ENCODE assay signal across 8 cellular contexts in genomic region chr17:38427160-38427949, GRCh38. TPM values are rescaled to one million over a fixed set of nuclear protein-coding genes. Genes with fewer than 3 reads are reported as not detected.
DNase-seq lines count a peak whose midpoint lies in the region; ATAC-seq, FAIRE-seq and TF ChIP-seq lines count a peak whose summit lies in the region.

No MANE protein-coding gene starts in this region.

- H3K27ac ChIP-seq in A549 = peak overlapping the region; percentile 77 to 95
- peak overlapping the region; percentile 93 for H3K27ac ChIP-seq in muscle layer of colon (ENCODE audit: low read depth, low read length)

- FAIRE-seq in A549 (lab: Jason Lieb, UNC) = no peak
- FAIRE-seq in GM12891 (lab: Jason Lieb, UNC) = no peak

- H3K4me1 Mint-ChIP-seq in IgD-negative memory B cell = peaks cover 5 to 7% (median 6%) of the 10 kb centered on the region in 3 donors
- peaks cover 7% of the 10 kb centered on the region for H3K4me1 Mint-ChIP-seq in central memory CD8-positive, alpha-beta T cell

- peak overlapping the region; percentile 47 for H3K9ac ChIP-seq in muscle layer of colon (ENCODE audit: low read length)

- no peaks in the 10 kb centered on the region for H3K9me3 Mint-ChIP-seq in IgD-negative memory B cell
- no peaks in the 10 kb centered on the region for H3K9me3 Mint-ChIP-seq in central memory CD8-positive, alpha-beta T cell

- H3K27ac Mint-ChIP-seq in IgD-negative memory B cell = peak overlapping the region in 1 of 3 donors; percentile 35
- H3K27ac Mint-ChIP-seq in central memory CD8-positive, alpha-beta T cell (ENCODE audit: low read depth) = no peak overlapping the region

- TF ChIP-seq RAD21 in A549 (conservative IDR thresholded peaks at IDR 0.05 in 1 of 2, IDR thresholded peaks at IDR 0.05 in 1 of 2) = no peak

- peak overlapping the region; percentile 44 to 80 (median 76) for H3K4me3 Mint-ChIP-seq in IgD-negative memory B cell
- peak overlapping the region; percentile 26 for H3K4me3 Mint-ChIP-seq in central memory CD8-positive, alpha-beta T cell

- no peak for TF ChIP-seq EP300 in A549 (IDR thresholded peaks at IDR 0.05)

- H3K27me3 ChIP-seq in muscle layer of colon (ENCODE audit: control insufficient read depth in 1 of 2, insufficient read depth in 2 of 2, low read length in 2 of 2) = no peaks in the 10 kb centered on the region

- H3K36me3 ChIP-seq in muscle layer of colon (ENCODE audit: insufficient read depth, low read length) = no peaks in the 10 kb centered on the region

- H3K36me3 Mint-ChIP-seq in IgD-negative memory B cell = peaks cover 4% of the 10 kb centered on the region
- peaks cover 1% of the 10 kb centered on the region for H3K36me3 Mint-ChIP-seq in central memory CD8-positive, alpha-beta T cell (ENCODE audit: insufficient read depth)

- H3K9me3 ChIP-seq in A549 (no peaks in the 10 kb centered on the region), muscle layer of colon (ENCODE audit: low read length) (no peaks in the 10 kb centered on the region)

- no peak for TF ChIP-seq POLR2A in A549 (IDR thresholded peaks at IDR 0.05; ENCODE audit: low read length)
- no peak for TF ChIP-seq POLR2A in GM12891 (IDR thresholded peaks at IDR 0.05; ENCODE audit: low read depth, low read length)

- H3K27me3 Mint-ChIP-seq in IgD-negative memory B cell = peaks cover 37% of the 10 kb centered on the region
- peaks cover 35% of the 10 kb centered on the region for H3K27me3 Mint-ChIP-seq in central memory CD8-positive, alpha-beta T cell

- no peak for TF ChIP-seq CTCF in A549 (IDR thresholded peaks at IDR 0.05)

- WGBS in A549 (ENCODE audit: missing lambda C conversion rate) = 66% methylated on average over 7 of the region's 7 CpGs

- H3K4me3 ChIP-seq in A549 (peak overlapping the region; percentile 90), muscle layer of colon (ENCODE audit: low read depth in 1 of 2, low read length in 2 of 2) (peak overlapping the region; percentile 71 to 98)

- CTCF ChIA-PET in A549 (lab: Yijun Ruan, JAX) = interaction anchor here (0.6 to 12.7 kb wide), 11 partner anchors 13 to 239 kb away, joined by 3 to 173 read pairs (median 5); no protein-coding TSS in a partner anchor

- no peak for ATAC-seq in A549
- no peak for ATAC-seq in central memory CD8-positive, alpha-beta T cell (replicated peaks; ENCODE audit: extremely low read depth, poor library complexity, severe bottlenecking)
- ATAC-seq in GM18861 (IDR thresholded peaks at IDR 0.05; ENCODE audit: unreplicated experiment) = no peak
- no peak for ATAC-seq in esophagus mucosa

- H3K4me1 ChIP-seq in A549 (peaks cover 29% of the 10 kb centered on the region), muscle layer of colon (ENCODE audit: insufficient read depth, low read length) (peaks cover 49% of the 10 kb centered on the region)

- H3K4me2 ChIP-seq in A549 = peak overlapping the region; percentile 88

- DNase-seq in A549 (ENCODE audit: low read depth in 1 of 2, low spot score in 1 of 2) (no peak), GM12891 (ENCODE audit: insufficient read length, low spot score) (no peak), DMS79 (lab: John Stamatoyannopoulos, UW) (no peak)
- no peak for DNase-seq in central memory CD8-positive, alpha-beta T cell (ENCODE audit: low spot score in 2 of 2)

- POLR2A ChIA-PET in A549 (lab: Yijun Ruan, JAX) = interaction anchor here (0.6 kb wide), 1 partner anchor 39 kb away, joined by 3 read pairs; no protein-coding TSS in a partner anchor

TF ChIP-seq in A549, 52 proteins besides CTCF, POLR2A, EP300 and RAD21 (continues in another document):
- TF ChIP-seq CBX2 (IDR thresholded peaks at IDR 0.05; ENCODE audit: borderline replicate concordance, low read depth) = no peak
- TF ChIP-seq REST (IDR thresholded peaks at IDR 0.05) = no peak
- no peak for TF ChIP-seq GATA3 (IDR thresholded peaks at IDR 0.05; ENCODE audit: borderline replicate concordance)
- TF ChIP-seq TP53 (CRISPR knock-in tag; IDR thresholded peaks at IDR 0.05) = no peak
- TF ChIP-seq FOXS1 (CRISPR knock-in tag; IDR thresholded peaks at IDR 0.05) = no peak
- no peak for TF ChIP-seq ZC3H11A (IDR thresholded peaks at IDR 0.05)
- TF ChIP-seq POLR2AphosphoS2 (conservative IDR thresholded peaks at IDR 0.05; ENCODE audit: low read length) = no peak
- no peak for TF ChIP-seq RFX5 (IDR thresholded peaks at IDR 0.05)
- no peak for TF ChIP-seq MAX (IDR thresholded peaks at IDR 0.05)

TF ChIP-seq in GM12891, 5 proteins besides CTCF, POLR2A, EP300 and RAD21:
- TF ChIP-seq POU2F2 (IDR thresholded peaks at IDR 0.05; ENCODE audit: low read depth, low read length) (no peak), POLR2AphosphoS5 (IDR thresholded peaks at IDR 0.05; ENCODE audit: low read depth, low read length) (no peak), TAF1 (IDR thresholded peaks at IDR 0.05; ENCODE audit: low read depth, low read length) (no peak)

RNA-seq across cellular contexts. Expression of gene ARHGAP23, which starts 0.9 kb away (rescaled TPM):
- 4.8 and 5.5 TPM in 2 replicates for polyA plus RNA-seq in A549 (2011; rRNA removed)
- 7.7 and 9.3 TPM in 2 replicates for polyA plus RNA-seq in A549 (2012; cell fraction: cytosol; rRNA removed)
- polyA plus RNA-seq in A549 (2012; cell fraction: nucleus; rRNA removed) = 13.6 and 17.6 TPM in 2 replicates
- polyA plus RNA-seq in A549 (2017; fragmentation: RNase III; extraction: RNeasy Plus Mini Kit Qiagen cat#74134 plus additional on column Dnase treatment) = 32.5 to 46.0 TPM (median 32.6 TPM) in 3 replicates
- 7.1 and 11.2 TPM in 2 replicates for polyA minus RNA-seq in A549 (2011; rRNA and poly(A)+ RNA removed)
- not detected for polyA plus RNA-seq in IgD-negative memory B cell
- 148 TPM for total RNA-seq in esophagus mucosa
- polyA plus RNA-seq in GM12891 (2012; ENCODE audit: low read depth, missing spikeins) = 1.6 TPM
